ENCODE assay signal across 15 cellular contexts in genomic region chr5:115096034-115096769, GRCh38.
DNase-seq lines count a peak whose midpoint lies in the region; ATAC-seq and TF ChIP-seq lines count a peak whose summit lies in the region.
"Had no signal": no experiment of that assay in that cellular context is flagged by ENCODE, and none has a peak within 500 bp of the region (broad histone marks: within the 10 kb centered on the region; RNA-seq: fewer than 3 reads in every experiment).

No MANE protein-coding gene starts in this region.

- intact Hi-C loops in aorta (cut with DNase I) = no loop called here

- H3K9me3 Mint-ChIP-seq in activated naive CD8-positive, alpha-beta T cell treated with anti-CD3 and anti-CD28 coated beads, Interleukin-2, amount 50 U/mL, for 24 hours = no peaks in the 10 kb centered on the region
- H3K9me3 Mint-ChIP-seq: activated naive CD4-positive, alpha-beta T cell treated with anti-CD3 and anti-CD28 coated beads, Interleukin-2, amount 10 ng/mL, durations not matched to agents 7 days and 5 days; CD4-positive, alpha-beta memory T cell had no signal

- H3K4me3 Mint-ChIP-seq in activated naive CD8-positive, alpha-beta T cell treated with anti-CD3 and anti-CD28 coated beads, Interleukin-2, amount 50 U/mL, for 24 hours = no peak overlapping the region
- H3K4me3 Mint-ChIP-seq: activated naive CD4-positive, alpha-beta T cell treated with anti-CD3 and anti-CD28 coated beads, Interleukin-2, amount 10 ng/mL, durations not matched to agents 7 days and 5 days; CD4-positive, alpha-beta memory T cell had no signal

- TF ChIP-seq CTCF in epithelial cell of esophagus (IDR thresholded peaks at IDR 0.05; ENCODE audit: insufficient read depth, low read depth, low read length, missing control alignments) = no peak

- H3K4me1 Mint-ChIP-seq in activated naive CD8-positive, alpha-beta T cell treated with anti-CD3 and anti-CD28 coated beads, Interleukin-2, amount 50 U/mL, for 24 hours = no peaks in the 10 kb centered on the region
- H3K4me1 Mint-ChIP-seq: activated naive CD4-positive, alpha-beta T cell treated with anti-CD3 and anti-CD28 coated beads, Interleukin-2, amount 10 ng/mL, durations not matched to agents 7 days and 5 days; CD4-positive, alpha-beta memory T cell had no signal

- no peaks in the 10 kb centered on the region for H3K36me3 ChIP-seq in aorta (ENCODE audit: control insufficient read depth in 1 of 2, insufficient read depth in 2 of 2, low read length in 1 of 2)

- H3K4me3 ChIP-seq in epithelial cell of esophagus (ENCODE audit: low read length) (no peak overlapping the region), aorta (ENCODE audit: low read length in 2 of 2) (no peak overlapping the region)

- peaks cover 9% of the 10 kb centered on the region for H3K27me3 Mint-ChIP-seq in activated naive CD8-positive, alpha-beta T cell treated with anti-CD3 and anti-CD28 coated beads, Interleukin-2, amount 50 U/mL, for 24 hours

- no peaks in the 10 kb centered on the region for H3K4me1 ChIP-seq in aorta (ENCODE audit: control insufficient read depth in 1 of 2, insufficient read depth in 2 of 2, low read length in 2 of 2)

- H3K27me3 ChIP-seq in aorta (ENCODE audit: control insufficient read depth in 1 of 2, insufficient read depth in 2 of 2, low read length in 1 of 2) = no peaks in the 10 kb centered on the region

- no peak overlapping the region for H3K27ac Mint-ChIP-seq in activated naive CD8-positive, alpha-beta T cell treated with anti-CD3 and anti-CD28 coated beads, Interleukin-2, amount 50 U/mL, for 24 hours
- H3K27ac Mint-ChIP-seq: activated naive CD4-positive, alpha-beta T cell treated with anti-CD3 and anti-CD28 coated beads, Interleukin-2, amount 10 ng/mL, durations not matched to agents 7 days and 5 days; CD4-positive, alpha-beta memory T cell had no signal

- DNase-seq in DMS53 (lab: John Stamatoyannopoulos, UW) (peak; percentile 9), DMS53 treated with DMSO at 0.1 percent for 48 hours (lab: John Stamatoyannopoulos, UW; ENCODE audit: unreplicated experiment) (no peak), RPMI7951 (ENCODE audit: low read depth) (peak; percentile 47), epithelial cell of esophagus (ENCODE audit: low read depth) (peak; percentile 26), retina (peak; percentile 15), aorta (no peak)
- DNase-seq in activated naive CD8-positive, alpha-beta T cell treated with anti-CD3 and anti-CD28 coated beads, Interleukin-2, amount 50 U/mL, for 24 hours = no peak
- DNase-seq: 8988T; activated naive CD4-positive, alpha-beta T cell treated with anti-CD3 and anti-CD28 coated beads, Interleukin-2, amount 10 ng/mL, durations not matched to agents 7 days and 5 days; CD4-positive, alpha-beta memory T cell; cerebellar nuclear complex; NCI-H1436; NCI-H82 had no signal

- H3K9me3 ChIP-seq in aorta (ENCODE audit: control insufficient read depth, low read length) = no peaks in the 10 kb centered on the region

- WGBS in aorta, 2 donors = 45 to 57% methylated on average over 7 of the region's 7 CpGs

- no peak overlapping the region for H3K27ac ChIP-seq in aorta (ENCODE audit: low read depth in 1 of 2, low read length in 2 of 2)
- H3K27ac ChIP-seq: epithelial cell of prostate had no signal

- ATAC-seq in aorta (ENCODE audit: low FRiP score) (no peak), GM21381 (IDR thresholded peaks at IDR 0.05; ENCODE audit: unreplicated experiment) (no peak)
- no peak for ATAC-seq in activated naive CD8-positive, alpha-beta T cell treated with anti-CD3 and anti-CD28 coated beads, Interleukin-2, amount 50 U/mL, for 24 hours

- no peaks in the 10 kb centered on the region for H3K36me3 Mint-ChIP-seq in activated naive CD8-positive, alpha-beta T cell treated with anti-CD3 and anti-CD28 coated beads, Interleukin-2, amount 50 U/mL, for 24 hours (ENCODE audit: low read depth)
- H3K36me3 Mint-ChIP-seq: activated naive CD4-positive, alpha-beta T cell treated with anti-CD3 and anti-CD28 coated beads, Interleukin-2, amount 10 ng/mL, durations not matched to agents 7 days and 5 days; CD4-positive, alpha-beta memory T cell had no signal

Comparison
In these comparisons a context has a peak if more than half of its experiments do, and no peak if none do; other contexts are left out.
1. DNase-seq: peak in DMS53 (single experiment), RPMI7951 (single experiment), epithelial cell of esophagus (single experiment) and retina (single experiment); none in DMS53 treated with DMSO at 0.1 percent for 48 hours (single experiment), aorta (0 of 2) and activated naive CD8-positive, alpha-beta T cell treated with anti-CD3 and anti-CD28 coated beads, Interleukin-2, amount 50 U/mL, for 24 hours (single experiment).